In genomic region chr22:45077826-45078334, GRCh38 we compare ENCODE assay signal across 1 cellular context.
TF ChIP-seq lines count a peak whose summit lies in the region.

No MANE protein-coding gene starts in this region.

TF ChIP-seq in H1, 55 proteins besides CTCF, POLR2A, EP300 and RAD21 (continued from another document):
- TF ChIP-seq ATF3 (IDR thresholded peaks at IDR 0.05; ENCODE audit: insufficient read depth, low read depth, low read length) (no peak), CTBP2 (IDR thresholded peaks at IDR 0.05; ENCODE audit: borderline replicate concordance, insufficient read depth, insufficient read length, low read length) (no peak), POLR2AphosphoS5 (IDR thresholded peaks at IDR 0.05; ENCODE audit: low read depth, low read length) (no peak), NANOG (IDR thresholded peaks at IDR 0.05; ENCODE audit: insufficient read depth, low read depth, low read length, poor library complexity, severe bottlenecking) (no peak), CHD1 (IDR thresholded peaks at IDR 0.05; ENCODE audit: low read depth, low read length) (no peak), TAF1 (IDR thresholded peaks at IDR 0.05; ENCODE audit: low read depth, low read length) (no peak), RNF2 (IDR thresholded peaks at IDR 0.05; ENCODE audit: borderline replicate concordance, low read depth, low read length, missing control alignments, poor library complexity, severe bottlenecking) (no peak), E2F6 (IDR thresholded peaks at IDR 0.05) (no peak), HDAC2 (IDR thresholded peaks at IDR 0.05; ENCODE audit: borderline replicate concordance in 1 of 2, low read depth in 2 of 2, low read length in 2 of 2) (no peak)
